ENCODE assay signal across 8 cellular contexts in genomic region chr5:131163315-131164119, GRCh38. TPM values are rescaled to one million over a fixed set of nuclear protein-coding genes. Genes with fewer than 3 reads are reported as not detected.
DNase-seq lines count a peak whose midpoint lies in the region; ATAC-seq and TF ChIP-seq lines count a peak whose summit lies in the region.

No MANE protein-coding gene starts in this region.

- intact Hi-C loops in heart left ventricle (cut with DNase I) (loop anchor here in 9 of 10 donors (2.0 to 10.0 kb wide), 5 partner anchors 99 to 254 kb away; partner anchors contain the start of gene CDC42SE2 (in 3 of the 9)), left ventricle myocardium superior (cut with micrococcal nuclease) (no loop called here)

- DNase-seq in heart left ventricle (no peak), left ventricle myocardium superior (no peak), SJSA1 (ENCODE audit: low read depth in 1 of 2, low spot score in 2 of 2) (peak in 1 of 2 experiments; percentile 50), epithelial cell of prostate (ENCODE audit: low read depth, low spot score) (no peak), NCI-H2196 (lab: John Stamatoyannopoulos, UW; ENCODE audit: unreplicated experiment) (no peak)
- DNase-seq in activated CD8-positive, alpha-beta memory T cell treated with anti-CD3 and anti-CD28 coated beads, Interleukin-2, amount 50 U/mL, for 4 hours: no peak
- DNase-seq in activated CD4-positive, CD25-positive, alpha-beta regulatory T cell treated with anti-CD3 and anti-CD28 coated beads, Interleukin-2, amount 50 U/mL, for 72 hours: no peak

- H3K27me3 ChIP-seq in heart left ventricle (no peaks in the 10 kb centered on the region), SJSA1 (replicated peaks) (no peaks in the 10 kb centered on the region), neutrophil (no peaks in the 10 kb centered on the region)

- no peak for TF ChIP-seq CTCF in heart left ventricle (IDR thresholded peaks at IDR 0.05)
- no peak for TF ChIP-seq CTCF in neutrophil (IDR thresholded peaks at IDR 0.05)

- no peaks in the 10 kb centered on the region for H3K9me3 ChIP-seq in heart left ventricle
- no peaks in the 10 kb centered on the region for H3K9me3 ChIP-seq in SJSA1 (replicated peaks)
- no peaks in the 10 kb centered on the region for H3K9me3 ChIP-seq in neutrophil

- H3K27ac ChIP-seq in heart left ventricle: peak overlapping the region in 11 of 12 donors; percentile 85 to 98 (median 95)
- peak overlapping the region; percentile 93 for H3K27ac ChIP-seq in SJSA1
- H3K27ac ChIP-seq in epithelial cell of prostate: peak overlapping the region; percentile 93
- H3K27ac ChIP-seq in neutrophil: peak overlapping the region; percentile 91

- H3K4me1 ChIP-seq in heart left ventricle: peaks cover 0 to 23% (median 12%) of the 10 kb centered on the region in 12 donors
- peaks cover 10% of the 10 kb centered on the region for H3K4me1 ChIP-seq in SJSA1 (replicated peaks)
- H3K4me1 ChIP-seq in neutrophil (ENCODE audit: control insufficient read depth in 1 of 2, insufficient read depth in 1 of 2, low read depth in 1 of 2, low read length in 1 of 2): peaks cover 20 to 25% of the 10 kb centered on the region in 2 experiments

- H3K4me3 ChIP-seq in heart left ventricle (peak overlapping the region in 11 of 12 donors; percentile 72 to 97 (median 87)), SJSA1 (peak overlapping the region; percentile 77), neutrophil (ENCODE audit: low read depth in 1 of 2, low read length in 1 of 2) (peak overlapping the region; percentile 79 to 93)

- TF ChIP-seq POLR2A in heart left ventricle (IDR thresholded peaks at IDR 0.05): no peak

- H3K36me3 ChIP-seq in heart left ventricle (peaks cover 0 to 45% (median 42%) of the 10 kb centered on the region in 9 donors), SJSA1 (peaks cover 57% of the 10 kb centered on the region), neutrophil (peaks cover 22% of the 10 kb centered on the region)

- ATAC-seq in heart left ventricle (no peak), left ventricle myocardium superior (no peak)

- 32 to 36% (median 34%) methylated on average over 9 of the region's 9 CpGs for WGBS in heart left ventricle, 4 donors

RNA-seq across cellular contexts. Expression of gene HINT1, which starts 1.5 kb away (rescaled TPM):
- total RNA-seq in heart left ventricle (100 to 1,000 TPM in 8 of 9 donors, 10 to 100 TPM in 1; 76.8 to 165 (median 148) TPM), left ventricle myocardium superior (187 TPM)
- 100 to 1,000 TPM; 133 to 286 TPM for polyA plus RNA-seq in heart left ventricle
- total RNA-seq in SJSA1 (2014; rRNA removed; shearing (Covaris generic)): 517 and 555 TPM in 2 replicates

RNA-seq across cellular contexts. Expression of gene LYRM7, which starts 7.2 kb away (rescaled TPM):
- total RNA-seq in heart left ventricle: 10 to 100 TPM; 11.8 to 27.1 (median 20.3) TPM
- 10 to 100 TPM; 11.9 to 14.0 TPM for polyA plus RNA-seq in heart left ventricle
- total RNA-seq in left ventricle myocardium superior: 34.9 TPM
- 33.1 and 127 TPM in 2 replicates for total RNA-seq in SJSA1 (2014; rRNA removed; shearing (Covaris generic))
